In genomic region chr1:161749509-161750407, GRCh38 we compare ENCODE assay signal across 8 cellular contexts. TPM values are rescaled to one million over a fixed set of nuclear protein-coding genes. Genes with fewer than 3 reads are reported as not detected.
DNase-seq lines count a peak whose midpoint lies in the region; ATAC-seq and TF ChIP-seq lines count a peak whose summit lies in the region.

TSS of gene DUSP12 (plus strand) at chr1:161749786. CDS start at chr1:161749802, 16 bp downstream.

- H3K27ac Mint-ChIP-seq in activated B cell treated with CpG ODN at 0.5 μM for 24 hours = peak within 1 kb of the TSS; percentile 96

- H3K9me3 Mint-ChIP-seq in activated B cell treated with CpG ODN at 0.5 μM for 24 hours = peaks cover 3% of the 10 kb centered on the region

- H3K27me3 Mint-ChIP-seq in activated B cell treated with CpG ODN at 0.5 μM for 24 hours = peaks cover 5% of the 10 kb centered on the region

- H3K4me3 Mint-ChIP-seq in activated B cell treated with CpG ODN at 0.5 μM for 24 hours = peak within 1 kb of the TSS; percentile 100

- H3K36me3 Mint-ChIP-seq in activated B cell treated with CpG ODN at 0.5 μM for 24 hours (ENCODE audit: low read depth) = peaks cover 36% of the 10 kb centered on the region

- intact Hi-C loops in activated B cell treated with CpG ODN at 0.5 μM for 24 hours (cut with micrococcal nuclease) (loop anchor here (1.0 to 10.0 kb wide), 3 partner anchors 8 to 185 kb away; partner anchors contain the start of gene ATF6), spleen (cut with DNase I; ENCODE audit: low total_unique reads) (loop anchor here (10.0 kb wide), 1 partner anchor 185 kb away; no protein-coding TSS in a partner anchor)

- H3K27ac ChIP-seq in caudate nucleus (ENCODE audit: low read depth, low read length) = peak within 1 kb of the TSS; percentile 89
- peak within 1 kb of the TSS; percentile 67 to 94 (median 89) for H3K27ac ChIP-seq in spleen

- H3K27me3 ChIP-seq in spleen (replicated peaks in 1 of 7) = peaks cover 0 to 5% (median 0%) of the 10 kb centered on the region in 7 donors

- peak; percentile 92 for ATAC-seq in GM18873 (IDR thresholded peaks at IDR 0.05; ENCODE audit: low FRiP score, unreplicated experiment)
- ATAC-seq in HG03139 (IDR thresholded peaks at IDR 0.05; ENCODE audit: unreplicated experiment) = peak; percentile 96
- ATAC-seq in activated B cell treated with CpG ODN at 0.5 μM for 24 hours (ENCODE audit: low read depth) = peak; percentile 99

- H3K4me3 ChIP-seq in spleen = peak within 1 kb of the TSS; percentile 80 to 99 (median 88)

- TF ChIP-seq POLR2A in spleen (IDR thresholded peaks at IDR 0.05) = no peak

- CTCF ChIA-PET in activated B cell treated with CpG ODN at 0.5 μM for 24 hours (lab: Charles Lee) = interaction anchor here (0.8 to 4.1 kb wide), 8 partner anchors 8 to 367 kb away, joined by 3 to 22 read pairs (median 4); partner anchors contain the start of gene FCGR2A

- H3K36me3 ChIP-seq in spleen = peaks cover 3 to 38% (median 33%) of the 10 kb centered on the region in 6 donors

- H3K4me1 ChIP-seq in spleen = peaks cover 8 to 58% (median 26%) of the 10 kb centered on the region in 6 donors

- peak; percentile 91 for DNase-seq in AG08396 (ENCODE audit: low spot score)
- peak; percentile 94 for DNase-seq in NCI-H2227 treated with DMSO at 0.1 percent for 48 hours (lab: John Stamatoyannopoulos, UW)
- peak; percentile 87 for DNase-seq in activated B cell treated with CpG ODN at 0.5 μM for 24 hours
- peak; percentile 42 to 97 (median 89) for DNase-seq in caudate nucleus (lab: John Stamatoyannopoulos, UW)
- peak; percentile 92 for DNase-seq in inferior parietal cortex (ENCODE audit: extremely low spot score)
- peak; percentile 97 for DNase-seq in spleen

- TF ChIP-seq CTCF in activated B cell treated with CpG ODN at 0.5 μM for 24 hours (IDR thresholded peaks at IDR 0.05) (no peak), spleen (IDR thresholded peaks at IDR 0.05 in 8 of 11, conservative IDR thresholded peaks at IDR 0.05 in 3 of 11) (peak in 4 of 11 experiments; percentile 8 to 22 (median 14))

- H3K9me3 ChIP-seq in spleen = no peaks in the 10 kb centered on the region

- H3K4me1 Mint-ChIP-seq in activated B cell treated with CpG ODN at 0.5 μM for 24 hours = peaks cover 35% of the 10 kb centered on the region

- POLR2A ChIA-PET in activated B cell treated with CpG ODN at 0.5 μM for 24 hours (lab: Charles Lee) = interaction anchor here (0.6 to 1.9 kb wide), 16 partner anchors 9 to 1404 kb away, joined by 3 to 26 read pairs (median 5); partner anchors contain the start of genes ARHGAP30, ATF6 and FCRLA

- WGBS in spleen, 5 donors = 0 to 1% (median 1%) methylated on average over 62 to 65 of the region's 65 CpGs

RNA-seq across cellular contexts. Expression of gene DUSP12, which starts in this region (rescaled TPM):
- total RNA-seq in activated B cell treated with CpG ODN at 0.5 μM for 24 hours (37.2 and 38.9 TPM in 2 replicates), spleen (10 to 100 TPM; 18.2 to 39.9 (median 23.7) TPM)
- 10 to 100 TPM; 17.9 to 27.8 (median 21.1) TPM for polyA plus RNA-seq in spleen

Comparison
In these comparisons a context has a peak if more than half of its experiments do, and no peak if none do; other contexts are left out.
1. Peak in every context shown above with its lines: DNase-seq, ATAC-seq, H3K4me3 ChIP-seq and H3K27ac ChIP-seq.